ENCODE assay signal across 1 cellular context in genomic region chr7:193538-194256, GRCh38.
A peak's percentile ranks its signal among the peaks of the same experiment; 100 is the strongest.
TF ChIP-seq lines count a peak whose summit lies in the region.

No MANE protein-coding gene starts in this region.

TF ChIP-seq in HepG2, 621 proteins besides CTCF, POLR2A, EP300 and RAD21 (continued from another document and continues in another):
- TF ChIP-seq ZNF407 (CRISPR knock-in tag; IDR thresholded peaks at IDR 0.05; ENCODE audit: not compliant biosample characterization) (peak; percentile 42), ZNF562 (CRISPR knock-in tag; IDR thresholded peaks at IDR 0.05; ENCODE audit: borderline replicate concordance) (no peak), ZNF777 (CRISPR knock-in tag; IDR thresholded peaks at IDR 0.05) (no peak), SNAPC4 (CRISPR knock-in tag; IDR thresholded peaks at IDR 0.05) (peak; percentile 70; the same call in 1 of the 2 replicates), ZNF589 (CRISPR knock-in tag; conservative IDR thresholded peaks at IDR 0.05) (no peak), PRMT3 (CRISPR knock-in tag; IDR thresholded peaks at IDR 0.05; ENCODE audit: borderline replicate concordance, low read depth) (no peak), PHF21A (CRISPR knock-in tag; IDR thresholded peaks at IDR 0.05) (no peak), ZBTB7B (CRISPR knock-in tag; IDR thresholded peaks at IDR 0.05) (no peak), PAF1 (CRISPR knock-in tag; IDR thresholded peaks at IDR 0.05) (no peak), SP1 (IDR thresholded peaks at IDR 0.05) (no peak), SP1 (CRISPR knock-in tag; IDR thresholded peaks at IDR 0.05) (no peak), MTF2 (CRISPR knock-in tag; IDR thresholded peaks at IDR 0.05; ENCODE audit: borderline replicate concordance) (no peak), TFDP1 (CRISPR knock-in tag; IDR thresholded peaks at IDR 0.05; ENCODE audit: borderline replicate concordance) (no peak), SOX5 (CRISPR knock-in tag; IDR thresholded peaks at IDR 0.05; ENCODE audit: borderline replicate concordance) (no peak), ZNF570 (CRISPR knock-in tag; IDR thresholded peaks at IDR 0.05; ENCODE audit: borderline replicate concordance) (no peak), HINFP (CRISPR knock-in tag; IDR thresholded peaks at IDR 0.05; ENCODE audit: low read depth) (no peak), NR2F2 (IDR thresholded peaks at IDR 0.05; ENCODE audit: borderline replicate concordance, low read depth) (no peak), ATF3 (CRISPR knock-in tag; IDR thresholded peaks at IDR 0.05) (no peak), FOXC1 (CRISPR knock-in tag; IDR thresholded peaks at IDR 0.05; ENCODE audit: borderline replicate concordance) (no peak), RBM22 (optimal IDR thresholded peaks at IDR 0.05; ENCODE audit: low read length) (no peak), ZNF180 (CRISPR knock-in tag; IDR thresholded peaks at IDR 0.05; ENCODE audit: borderline replicate concordance, low read depth) (no peak), SMARCC2 (IDR thresholded peaks at IDR 0.05) (no peak), THRA (CRISPR knock-in tag; IDR thresholded peaks at IDR 0.05; ENCODE audit: borderline replicate concordance) (no peak), KAT7 (CRISPR knock-in tag; IDR thresholded peaks at IDR 0.05; ENCODE audit: borderline replicate concordance) (0 out of 2 replicates have a peak, but pooled peaks have one; percentile 30), ZNF7 (CRISPR knock-in tag; IDR thresholded peaks at IDR 0.05) (no peak), FOXA3 (CRISPR knock-in tag; IDR thresholded peaks at IDR 0.05) (no peak), RFX5 (IDR thresholded peaks at IDR 0.05; ENCODE audit: low read depth, low read length) (no peak), TRIM24 (CRISPR knock-in tag; IDR thresholded peaks at IDR 0.05) (no peak), ZNF646 (CRISPR knock-in tag; IDR thresholded peaks at IDR 0.05) (no peak), ZBTB8A (CRISPR knock-in tag; IDR thresholded peaks at IDR 0.05; ENCODE audit: borderline replicate concordance, low read depth) (no peak), GATAD2A (CRISPR knock-in tag; IDR thresholded peaks at IDR 0.05) (no peak), ZNF580 (CRISPR knock-in tag; IDR thresholded peaks at IDR 0.05; ENCODE audit: borderline replicate concordance, low read depth) (0 out of 2 replicates have a peak, but pooled peaks have one; percentile 16), SP4 (CRISPR knock-in tag; IDR thresholded peaks at IDR 0.05) (no peak), ZFP82 (CRISPR knock-in tag; IDR thresholded peaks at IDR 0.05; ENCODE audit: borderline replicate concordance) (no peak), ARNT2 (CRISPR knock-in tag; IDR thresholded peaks at IDR 0.05; ENCODE audit: low read depth) (no peak)
